ENCODE assay signal across 1 cellular context in the genomic region with DNA sequence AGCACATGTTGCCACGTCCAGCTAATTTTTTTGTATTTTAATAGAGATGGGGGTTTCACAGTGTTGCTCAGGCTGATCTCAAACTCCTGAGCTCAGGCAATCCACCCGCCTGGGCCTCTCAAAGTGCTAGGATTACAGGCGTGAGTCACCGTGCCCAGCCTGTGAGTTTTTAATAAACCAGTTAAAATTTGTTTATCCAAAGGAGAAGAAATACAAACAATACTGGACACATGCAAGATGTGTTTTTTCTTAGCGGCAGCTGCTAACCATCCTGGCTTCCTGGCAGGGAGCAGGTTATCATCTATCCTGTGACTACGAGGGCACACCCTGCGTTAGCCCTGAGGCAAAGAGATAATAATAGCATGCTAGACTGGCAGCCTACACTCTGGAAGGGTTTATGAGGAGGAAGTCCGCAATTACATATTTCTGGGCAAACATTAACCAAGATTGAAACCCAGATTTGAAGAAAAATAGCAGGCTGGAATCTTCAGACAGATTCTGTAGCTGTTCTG.
A peak's percentile ranks its signal among the peaks of the same experiment; 100 is the strongest.
TF ChIP-seq lines count a peak whose summit lies in the region.

No MANE protein-coding gene starts in this region.

TF ChIP-seq in HEK293, 187 proteins besides CTCF, POLR2A, EP300 and RAD21 (continued from another document and continues in another):
- TF ChIP-seq, protein P1, sequence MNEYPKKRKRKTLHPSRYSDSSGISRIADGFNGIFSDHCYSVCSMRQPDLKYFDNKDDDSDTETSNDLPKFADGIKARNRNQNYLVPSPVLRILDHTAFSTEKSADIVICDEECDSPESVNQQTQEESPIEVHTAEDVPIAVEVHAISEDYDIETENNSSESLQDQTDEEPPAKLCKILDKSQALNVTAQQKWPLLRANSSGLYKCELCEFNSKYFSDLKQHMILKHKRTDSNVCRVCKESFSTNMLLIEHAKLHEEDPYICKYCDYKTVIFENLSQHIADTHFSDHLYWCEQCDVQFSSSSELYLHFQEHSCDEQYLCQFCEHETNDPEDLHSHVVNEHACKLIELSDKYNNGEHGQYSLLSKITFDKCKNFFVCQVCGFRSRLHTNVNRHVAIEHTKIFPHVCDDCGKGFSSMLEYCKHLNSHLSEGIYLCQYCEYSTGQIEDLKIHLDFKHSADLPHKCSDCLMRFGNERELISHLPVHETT (tag by site-specific recombination; IDR thresholded peaks at IDR 0.05): peak; percentile 55
- TF ChIP-seq, protein P2, sequence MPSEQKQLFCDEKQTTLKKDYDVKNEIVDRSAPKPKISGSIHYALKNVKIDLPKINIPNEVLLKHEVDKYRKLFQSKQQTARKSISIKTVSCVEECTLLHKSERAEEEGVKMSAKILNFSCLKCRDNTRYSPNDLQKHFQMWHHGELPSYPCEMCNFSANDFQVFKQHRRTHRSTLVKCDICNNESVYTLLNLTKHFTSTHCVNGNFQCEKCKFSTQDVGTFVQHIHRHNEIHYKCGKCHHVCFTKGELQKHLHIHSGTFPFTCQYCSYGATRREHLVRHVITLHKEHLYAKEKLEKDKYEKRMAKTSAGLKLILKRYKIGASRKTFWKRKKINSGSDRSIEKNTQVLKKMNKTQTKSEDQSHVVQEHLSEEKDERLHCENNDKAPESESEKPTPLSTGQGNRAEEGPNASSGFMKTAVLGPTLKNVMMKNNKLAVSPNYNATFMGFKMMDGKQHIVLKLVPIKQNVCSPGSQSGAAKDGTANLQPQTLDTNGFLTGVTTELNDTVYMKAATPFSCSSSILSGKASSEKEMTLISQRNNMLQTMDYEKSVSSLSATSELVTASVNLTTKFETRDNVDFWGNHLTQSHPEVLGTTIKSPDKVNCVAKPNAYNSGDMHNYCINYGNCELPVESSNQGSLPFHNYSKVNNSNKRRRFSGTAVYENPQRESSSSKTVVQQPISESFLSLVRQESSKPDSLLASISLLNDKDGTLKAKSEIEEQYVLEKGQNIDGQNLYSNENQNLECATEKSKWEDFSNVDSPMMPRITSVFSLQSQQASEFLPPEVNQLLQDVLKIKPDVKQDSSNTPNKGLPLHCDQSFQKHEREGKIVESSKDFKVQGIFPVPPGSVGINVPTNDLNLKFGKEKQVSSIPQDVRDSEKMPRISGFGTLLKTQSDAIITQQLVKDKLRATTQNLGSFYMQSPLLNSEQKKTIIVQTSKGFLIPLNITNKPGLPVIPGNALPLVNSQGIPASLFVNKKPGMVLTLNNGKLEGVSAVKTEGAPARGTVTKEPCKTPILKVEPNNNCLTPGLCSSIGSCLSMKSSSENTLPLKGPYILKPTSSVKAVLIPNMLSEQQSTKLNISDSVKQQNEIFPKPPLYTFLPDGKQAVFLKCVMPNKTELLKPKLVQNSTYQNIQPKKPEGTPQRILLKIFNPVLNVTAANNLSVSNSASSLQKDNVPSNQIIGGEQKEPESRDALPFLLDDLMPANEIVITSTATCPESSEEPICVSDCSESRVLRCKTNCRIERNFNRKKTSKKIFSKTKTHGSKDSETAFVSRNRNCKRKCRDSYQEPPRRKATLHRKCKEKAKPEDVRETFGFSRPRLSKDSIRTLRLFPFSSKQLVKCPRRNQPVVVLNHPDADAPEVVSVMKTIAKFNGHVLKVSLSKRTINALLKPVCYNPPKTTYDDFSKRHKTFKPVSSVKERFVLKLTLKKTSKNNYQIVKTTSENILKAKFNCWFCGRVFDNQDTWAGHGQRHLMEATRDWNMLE (tag by site-specific recombination; conservative IDR thresholded peaks at IDR 0.05; ENCODE audit: low read depth): no peak; the same call in 1 of the 2 replicates
- TF ChIP-seq, protein P3, sequence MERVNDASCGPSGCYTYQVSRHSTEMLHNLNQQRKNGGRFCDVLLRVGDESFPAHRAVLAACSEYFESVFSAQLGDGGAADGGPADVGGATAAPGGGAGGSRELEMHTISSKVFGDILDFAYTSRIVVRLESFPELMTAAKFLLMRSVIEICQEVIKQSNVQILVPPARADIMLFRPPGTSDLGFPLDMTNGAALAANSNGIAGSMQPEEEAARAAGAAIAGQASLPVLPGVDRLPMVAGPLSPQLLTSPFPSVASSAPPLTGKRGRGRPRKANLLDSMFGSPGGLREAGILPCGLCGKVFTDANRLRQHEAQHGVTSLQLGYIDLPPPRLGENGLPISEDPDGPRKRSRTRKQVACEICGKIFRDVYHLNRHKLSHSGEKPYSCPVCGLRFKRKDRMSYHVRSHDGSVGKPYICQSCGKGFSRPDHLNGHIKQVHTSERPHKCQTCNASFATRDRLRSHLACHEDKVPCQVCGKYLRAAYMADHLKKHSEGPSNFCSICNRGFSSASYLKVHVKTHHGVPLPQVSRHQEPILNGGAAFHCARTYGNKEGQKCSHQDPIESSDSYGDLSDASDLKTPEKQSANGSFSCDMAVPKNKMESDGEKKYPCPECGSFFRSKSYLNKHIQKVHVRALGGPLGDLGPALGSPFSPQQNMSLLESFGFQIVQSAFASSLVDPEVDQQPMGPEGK (tag by site-specific recombination; IDR thresholded peaks at IDR 0.05): peak; percentile 31; the same call in 1 of the 2 replicates
- TF ChIP-seq HOXD13 (CRISPR knock-in tag; IDR thresholded peaks at IDR 0.05; ENCODE audit: borderline replicate concordance): peak; percentile 86
- no peak for TF ChIP-seq ZNF791 (tag by site-specific recombination; IDR thresholded peaks at IDR 0.05)
- TF ChIP-seq, protein P4, sequence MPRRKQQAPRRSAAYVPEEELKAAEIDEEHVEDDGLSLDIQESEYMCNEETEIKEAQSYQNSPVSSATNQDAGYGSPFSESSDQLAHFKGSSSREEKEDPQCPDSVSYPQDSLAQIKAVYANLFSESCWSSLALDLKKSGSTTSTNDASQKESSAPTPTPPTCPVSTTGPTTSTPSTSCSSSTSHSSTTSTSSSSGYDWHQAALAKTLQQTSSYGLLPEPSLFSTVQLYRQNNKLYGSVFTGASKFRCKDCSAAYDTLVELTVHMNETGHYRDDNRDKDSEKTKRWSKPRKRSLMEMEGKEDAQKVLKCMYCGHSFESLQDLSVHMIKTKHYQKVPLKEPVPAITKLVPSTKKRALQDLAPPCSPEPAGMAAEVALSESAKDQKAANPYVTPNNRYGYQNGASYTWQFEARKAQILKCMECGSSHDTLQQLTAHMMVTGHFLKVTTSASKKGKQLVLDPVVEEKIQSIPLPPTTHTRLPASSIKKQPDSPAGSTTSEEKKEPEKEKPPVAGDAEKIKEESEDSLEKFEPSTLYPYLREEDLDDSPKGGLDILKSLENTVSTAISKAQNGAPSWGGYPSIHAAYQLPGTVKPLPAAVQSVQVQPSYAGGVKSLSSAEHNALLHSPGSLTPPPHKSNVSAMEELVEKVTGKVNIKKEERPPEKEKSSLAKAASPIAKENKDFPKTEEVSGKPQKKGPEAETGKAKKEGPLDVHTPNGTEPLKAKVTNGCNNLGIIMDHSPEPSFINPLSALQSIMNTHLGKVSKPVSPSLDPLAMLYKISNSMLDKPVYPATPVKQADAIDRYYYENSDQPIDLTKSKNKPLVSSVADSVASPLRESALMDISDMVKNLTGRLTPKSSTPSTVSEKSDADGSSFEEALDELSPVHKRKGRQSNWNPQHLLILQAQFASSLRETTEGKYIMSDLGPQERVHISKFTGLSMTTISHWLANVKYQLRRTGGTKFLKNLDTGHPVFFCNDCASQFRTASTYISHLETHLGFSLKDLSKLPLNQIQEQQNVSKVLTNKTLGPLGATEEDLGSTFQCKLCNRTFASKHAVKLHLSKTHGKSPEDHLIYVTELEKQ (tag by site-specific recombination; IDR thresholded peaks at IDR 0.05; ENCODE audit: borderline replicate concordance): peak; percentile 47; the same call in 1 of the 2 replicates
- TF ChIP-seq ZNF843 (tag by site-specific recombination; IDR thresholded peaks at IDR 0.05): peak; percentile 90
- TF ChIP-seq ZBTB20 (tag by site-specific recombination; IDR thresholded peaks at IDR 0.05): peak; percentile 72; the same call in 1 of the 2 replicates
- peak; percentile 82 for TF ChIP-seq ZEB2 (tag by site-specific recombination; IDR thresholded peaks at IDR 0.05)
- TF ChIP-seq, protein P5, sequence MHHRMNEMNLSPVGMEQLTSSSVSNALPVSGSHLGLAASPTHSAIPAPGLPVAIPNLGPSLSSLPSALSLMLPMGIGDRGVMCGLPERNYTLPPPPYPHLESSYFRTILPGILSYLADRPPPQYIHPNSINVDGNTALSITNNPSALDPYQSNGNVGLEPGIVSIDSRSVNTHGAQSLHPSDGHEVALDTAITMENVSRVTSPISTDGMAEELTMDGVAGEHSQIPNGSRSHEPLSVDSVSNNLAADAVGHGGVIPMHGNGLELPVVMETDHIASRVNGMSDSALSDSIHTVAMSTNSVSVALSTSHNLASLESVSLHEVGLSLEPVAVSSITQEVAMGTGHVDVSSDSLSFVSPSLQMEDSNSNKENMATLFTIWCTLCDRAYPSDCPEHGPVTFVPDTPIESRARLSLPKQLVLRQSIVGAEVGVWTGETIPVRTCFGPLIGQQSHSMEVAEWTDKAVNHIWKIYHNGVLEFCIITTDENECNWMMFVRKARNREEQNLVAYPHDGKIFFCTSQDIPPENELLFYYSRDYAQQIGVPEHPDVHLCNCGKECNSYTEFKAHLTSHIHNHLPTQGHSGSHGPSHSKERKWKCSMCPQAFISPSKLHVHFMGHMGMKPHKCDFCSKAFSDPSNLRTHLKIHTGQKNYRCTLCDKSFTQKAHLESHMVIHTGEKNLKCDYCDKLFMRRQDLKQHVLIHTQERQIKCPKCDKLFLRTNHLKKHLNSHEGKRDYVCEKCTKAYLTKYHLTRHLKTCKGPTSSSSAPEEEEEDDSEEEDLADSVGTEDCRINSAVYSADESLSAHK (tag by site-specific recombination; IDR thresholded peaks at IDR 0.05): peak; percentile 81
- no peak for TF ChIP-seq ZNF549 (tag by site-specific recombination; IDR thresholded peaks at IDR 0.05)
- TF ChIP-seq ZNF175 (tag by site-specific recombination; IDR thresholded peaks at IDR 0.05): no peak
- TF ChIP-seq SCRT2 (tag by site-specific recombination; IDR thresholded peaks at IDR 0.05): peak; percentile 81
- TF ChIP-seq, protein P6, sequence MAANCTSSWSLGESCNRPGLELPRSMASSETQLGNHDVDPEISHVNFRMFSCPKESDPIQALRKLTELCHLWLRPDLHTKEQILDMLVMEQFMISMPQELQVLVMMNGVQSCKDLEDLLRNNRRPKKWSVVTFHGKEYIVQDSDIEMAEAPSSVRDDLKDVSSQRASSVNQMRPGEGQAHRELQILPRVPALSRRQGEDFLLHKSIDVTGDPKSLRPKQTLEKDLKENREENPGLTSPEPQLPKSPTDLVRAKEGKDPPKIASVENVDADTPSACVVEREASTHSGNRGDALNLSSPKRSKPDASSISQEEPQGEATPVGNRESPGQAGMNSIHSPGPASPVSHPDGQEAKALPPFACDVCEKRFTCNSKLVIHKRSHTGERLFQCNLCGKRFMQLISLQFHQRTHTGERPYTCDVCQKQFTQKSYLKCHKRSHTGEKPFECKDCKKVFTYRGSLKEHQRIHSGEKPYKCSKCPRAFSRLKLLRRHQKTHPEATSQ (tag by site-specific recombination; IDR thresholded peaks at IDR 0.05): no peak
- 0 out of 2 replicates have a peak, but pooled peaks have one; percentile 35 for TF ChIP-seq ZNF324 (tag by site-specific recombination; IDR thresholded peaks at IDR 0.05)
- TF ChIP-seq ZSCAN23 (tag by site-specific recombination; IDR thresholded peaks at IDR 0.05): 0 out of 2 replicates have a peak, but pooled peaks have one; percentile 32
- no peak for TF ChIP-seq ZNF416 (tag by site-specific recombination; IDR thresholded peaks at IDR 0.05)
- no peak for TF ChIP-seq RBAK (tag by site-specific recombination; IDR thresholded peaks at IDR 0.05)
- peak; percentile 56 for TF ChIP-seq ZNF600 (tag by site-specific recombination; IDR thresholded peaks at IDR 0.05)
- TF ChIP-seq, protein P7, sequence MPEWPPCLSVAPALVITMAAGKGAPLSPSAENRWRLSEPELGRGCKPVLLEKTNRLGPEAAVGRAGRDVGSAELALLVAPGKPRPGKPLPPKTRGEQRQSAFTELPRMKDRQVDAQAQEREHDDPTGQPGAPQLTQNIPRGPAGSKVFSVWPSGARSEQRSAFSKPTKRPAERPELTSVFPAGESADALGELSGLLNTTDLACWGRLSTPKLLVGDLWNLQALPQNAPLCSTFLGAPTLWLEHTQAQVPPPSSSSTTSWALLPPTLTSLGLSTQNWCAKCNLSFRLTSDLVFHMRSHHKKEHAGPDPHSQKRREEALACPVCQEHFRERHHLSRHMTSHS (tag by site-specific recombination; IDR thresholded peaks at IDR 0.05): peak; percentile 65; the same call in 1 of the 2 replicates
- TF ChIP-seq, protein P8, sequence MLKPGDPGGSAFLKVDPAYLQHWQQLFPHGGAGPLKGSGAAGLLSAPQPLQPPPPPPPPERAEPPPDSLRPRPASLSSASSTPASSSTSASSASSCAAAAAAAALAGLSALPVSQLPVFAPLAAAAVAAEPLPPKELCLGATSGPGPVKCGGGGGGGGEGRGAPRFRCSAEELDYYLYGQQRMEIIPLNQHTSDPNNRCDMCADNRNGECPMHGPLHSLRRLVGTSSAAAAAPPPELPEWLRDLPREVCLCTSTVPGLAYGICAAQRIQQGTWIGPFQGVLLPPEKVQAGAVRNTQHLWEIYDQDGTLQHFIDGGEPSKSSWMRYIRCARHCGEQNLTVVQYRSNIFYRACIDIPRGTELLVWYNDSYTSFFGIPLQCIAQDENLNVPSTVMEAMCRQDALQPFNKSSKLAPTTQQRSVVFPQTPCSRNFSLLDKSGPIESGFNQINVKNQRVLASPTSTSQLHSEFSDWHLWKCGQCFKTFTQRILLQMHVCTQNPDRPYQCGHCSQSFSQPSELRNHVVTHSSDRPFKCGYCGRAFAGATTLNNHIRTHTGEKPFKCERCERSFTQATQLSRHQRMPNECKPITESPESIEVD (tag by site-specific recombination; IDR thresholded peaks at IDR 0.05): peak; percentile 98
- TF ChIP-seq, protein P9, sequence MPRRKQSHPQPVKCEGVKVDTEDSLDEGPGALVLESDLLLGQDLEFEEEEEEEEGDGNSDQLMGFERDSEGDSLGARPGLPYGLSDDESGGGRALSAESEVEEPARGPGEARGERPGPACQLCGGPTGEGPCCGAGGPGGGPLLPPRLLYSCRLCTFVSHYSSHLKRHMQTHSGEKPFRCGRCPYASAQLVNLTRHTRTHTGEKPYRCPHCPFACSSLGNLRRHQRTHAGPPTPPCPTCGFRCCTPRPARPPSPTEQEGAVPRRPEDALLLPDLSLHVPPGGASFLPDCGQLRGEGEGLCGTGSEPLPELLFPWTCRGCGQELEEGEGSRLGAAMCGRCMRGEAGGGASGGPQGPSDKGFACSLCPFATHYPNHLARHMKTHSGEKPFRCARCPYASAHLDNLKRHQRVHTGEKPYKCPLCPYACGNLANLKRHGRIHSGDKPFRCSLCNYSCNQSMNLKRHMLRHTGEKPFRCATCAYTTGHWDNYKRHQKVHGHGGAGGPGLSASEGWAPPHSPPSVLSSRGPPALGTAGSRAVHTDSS (tag by site-specific recombination; IDR thresholded peaks at IDR 0.05): no peak
- TF ChIP-seq, protein P10, sequence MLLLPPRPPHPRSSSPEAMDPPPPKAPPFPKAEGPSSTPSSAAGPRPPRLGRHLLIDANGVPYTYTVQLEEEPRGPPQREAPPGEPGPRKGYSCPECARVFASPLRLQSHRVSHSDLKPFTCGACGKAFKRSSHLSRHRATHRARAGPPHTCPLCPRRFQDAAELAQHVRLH (tag by site-specific recombination; IDR thresholded peaks at IDR 0.05): peak; percentile 48; the same call in 1 of the 2 replicates
- peak; percentile 98 for TF ChIP-seq SP7 (tag by site-specific recombination; IDR thresholded peaks at IDR 0.05)
